Comparison of ENCODE assay signal across 8 cellular contexts in genomic region chr7:116952640-116953371, GRCh38. TPM values are rescaled to one million over a fixed set of nuclear protein-coding genes. Genes with fewer than 3 reads are reported as not detected.
A peak's percentile ranks its signal among the peaks of the same experiment; 100 is the strongest.
DNase-seq lines count a peak whose midpoint lies in the region; ATAC-seq and TF ChIP-seq lines count a peak whose summit lies in the region.

No MANE protein-coding gene starts in this region.

- POLR2A ChIA-PET in activated CD8-positive, alpha-beta T cell treated with anti-CD3 and anti-CD28 coated beads, Interleukin-2, amount 10 ng/mL, durations not matched to agents 7 days and 5 days (lab: Charles Lee) = interaction anchor here (1.0 to 2.3 kb wide), 2 partner anchors 12 to 19 kb away, joined by 3 to 6 read pairs; no protein-coding TSS in a partner anchor

- DNase-seq in NCI-H1436 (lab: John Stamatoyannopoulos, UW) = peak; percentile 31
- no peak for DNase-seq in NCI-H1436 treated with DMSO at 0.1 percent for 48 hours (lab: John Stamatoyannopoulos, UW)
- DNase-seq in NCI-H2171 (lab: John Stamatoyannopoulos, UW) = peak; percentile 50
- no peak for DNase-seq in activated CD8-positive, alpha-beta T cell treated with anti-CD3 and anti-CD28 coated beads, Interleukin-2, amount 10 ng/mL, durations not matched to agents 7 days and 5 days
- peak; percentile 64 for DNase-seq in glutamatergic neuron
- DNase-seq in omental fat pad (ENCODE audit: low spot score) = no peak
- no peak for DNase-seq in effector CD8-positive, alpha-beta T cell (lab: John Stamatoyannopoulos, UW)

- H3K4me3 Mint-ChIP-seq in activated CD8-positive, alpha-beta T cell treated with anti-CD3 and anti-CD28 coated beads, Interleukin-2, amount 10 ng/mL, durations not matched to agents 7 days and 5 days = peak overlapping the region; percentile 78
- H3K4me3 Mint-ChIP-seq in glutamatergic neuron (ENCODE audit: unreplicated experiment) = peak overlapping the region; percentile 78

- CTCF ChIA-PET in activated CD8-positive, alpha-beta T cell treated with anti-CD3 and anti-CD28 coated beads, Interleukin-2, amount 10 ng/mL, durations not matched to agents 7 days and 5 days (lab: Charles Lee) = interaction anchor here (0.6 kb wide), 1 partner anchor 175 kb away, joined by 3 read pairs; no protein-coding TSS in a partner anchor

- ATAC-seq in HG02610 (IDR thresholded peaks at IDR 0.05; ENCODE audit: unreplicated experiment) (peak; percentile 10), omental fat pad (ENCODE audit: low FRiP score) (peak; percentile 22)
- ATAC-seq in activated CD8-positive, alpha-beta T cell treated with anti-CD3 and anti-CD28 coated beads, Interleukin-2, amount 10 ng/mL, durations not matched to agents 7 days and 5 days = no peak

- TF ChIP-seq CTCF in glutamatergic neuron (IDR thresholded peaks at IDR 0.05; ENCODE audit: partially characterized antibody, unreplicated experiment) (no peak), omental fat pad (IDR thresholded peaks at IDR 0.05) (no peak)

- H3K9me3 Mint-ChIP-seq in activated CD8-positive, alpha-beta T cell treated with anti-CD3 and anti-CD28 coated beads, Interleukin-2, amount 10 ng/mL, durations not matched to agents 7 days and 5 days (ENCODE audit: insufficient read depth) = no peaks in the 10 kb centered on the region
- H3K9me3 Mint-ChIP-seq in glutamatergic neuron (ENCODE audit: unreplicated experiment) = peaks cover 3% of the 10 kb centered on the region

- peaks cover 4% of the 10 kb centered on the region for H3K36me3 Mint-ChIP-seq in activated CD8-positive, alpha-beta T cell treated with anti-CD3 and anti-CD28 coated beads, Interleukin-2, amount 10 ng/mL, durations not matched to agents 7 days and 5 days (ENCODE audit: low read depth)
- no peaks in the 10 kb centered on the region for H3K36me3 Mint-ChIP-seq in glutamatergic neuron (ENCODE audit: unreplicated experiment)

- peak overlapping the region; percentile 71 for H3K27ac Mint-ChIP-seq in activated CD8-positive, alpha-beta T cell treated with anti-CD3 and anti-CD28 coated beads, Interleukin-2, amount 10 ng/mL, durations not matched to agents 7 days and 5 days
- H3K27ac Mint-ChIP-seq in glutamatergic neuron (ENCODE audit: unreplicated experiment) = peak overlapping the region; percentile 8

- H3K4me1 Mint-ChIP-seq in activated CD8-positive, alpha-beta T cell treated with anti-CD3 and anti-CD28 coated beads, Interleukin-2, amount 10 ng/mL, durations not matched to agents 7 days and 5 days (ENCODE audit: low read depth) = peaks cover 26% of the 10 kb centered on the region
- H3K4me1 Mint-ChIP-seq in glutamatergic neuron (ENCODE audit: low read depth, unreplicated experiment) = peaks cover 6% of the 10 kb centered on the region

- H3K27me3 Mint-ChIP-seq in activated CD8-positive, alpha-beta T cell treated with anti-CD3 and anti-CD28 coated beads, Interleukin-2, amount 10 ng/mL, durations not matched to agents 7 days and 5 days (ENCODE audit: low read depth) = peaks cover 9% of the 10 kb centered on the region
- H3K27me3 Mint-ChIP-seq in glutamatergic neuron (ENCODE audit: unreplicated experiment) = peaks cover 2% of the 10 kb centered on the region

RNA-seq across cellular contexts. Expression of gene ST7, which starts 0.5 kb away (rescaled TPM):
- 1 to 10 TPM; 5.2 to 5.9 TPM for total RNA-seq in activated CD8-positive, alpha-beta T cell treated with anti-CD3 and anti-CD28 coated beads, Interleukin-2, amount 10 ng/mL, durations not matched to agents 7 days and 5 days
- total RNA-seq in glutamatergic neuron (ENCODE audit: unreplicated experiment) = 107 TPM
- 10 to 100 TPM; 23.7 to 29.5 (median 25.5) TPM for total RNA-seq in omental fat pad

Comparison
In these comparisons a context has a peak if more than half of its experiments do, and no peak if none do; other contexts are left out.
1. DNase-seq: peak in NCI-H1436 (single experiment), NCI-H2171 (single experiment) and glutamatergic neuron (single experiment); none in NCI-H1436 treated with DMSO at 0.1 percent for 48 hours (single experiment), activated CD8-positive, alpha-beta T cell treated with anti-CD3 and anti-CD28 coated beads, Interleukin-2, amount 10 ng/mL, durations not matched to agents 7 days and 5 days (single experiment), omental fat pad (single experiment) and effector CD8-positive, alpha-beta T cell (single experiment).